ENCODE assay signal across 32 cellular contexts in the genomic region with DNA sequence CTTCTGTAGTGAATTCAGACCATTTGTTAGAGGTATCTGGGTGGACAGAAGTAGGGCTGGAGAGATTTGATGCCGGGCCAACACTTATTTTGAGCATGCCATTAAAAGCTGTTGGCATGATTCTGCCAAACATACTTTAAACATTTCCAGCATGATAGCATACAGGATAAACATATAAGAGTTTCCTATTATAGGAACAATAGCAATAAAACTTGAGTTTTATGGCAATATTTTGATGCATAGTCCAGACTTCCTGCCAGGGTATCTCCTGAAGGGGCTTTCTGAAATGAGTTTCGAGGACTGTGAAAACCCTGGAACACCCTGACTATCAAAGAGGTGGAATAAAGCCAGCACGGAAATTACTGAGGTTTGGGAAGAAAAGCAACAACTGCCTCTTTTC.
DNase-seq lines count a peak whose midpoint lies in the region; ATAC-seq and TF ChIP-seq lines count a peak whose summit lies in the region.
"Had no signal": no experiment of that assay in that cellular context is flagged by ENCODE, and none has a peak within 500 bp of the region (broad histone marks: within the 10 kb centered on the region; RNA-seq: fewer than 3 reads in every experiment).

No MANE protein-coding gene starts in this region.

- no peaks in the 10 kb centered on the region for H3K27me3 Mint-ChIP-seq in GM23338 (ENCODE audit: insufficient read depth, low read depth, poor library complexity)
- H3K27me3 Mint-ChIP-seq: activated naive CD4-positive, alpha-beta T cell treated with anti-CD3 and anti-CD28 coated beads, Interleukin-2, amount 10 ng/mL, durations not matched to agents 7 days and 5 days had no signal

- H2AFZ ChIP-seq in GM23338 (0 out of 2 replicates have a peak overlapping the region, but pooled peaks have one; percentile 50), hepatocyte (no peak overlapping the region)

- H3K4me3 Mint-ChIP-seq in GM23338, result no peak overlapping the region
- H3K4me3 Mint-ChIP-seq: activated naive CD4-positive, alpha-beta T cell treated with anti-CD3 and anti-CD28 coated beads, Interleukin-2, amount 10 ng/mL, durations not matched to agents 7 days and 5 days; natural killer cell had no signal

- no peaks in the 10 kb centered on the region for H3F3A ChIP-seq in GM23338 (replicated peaks; ENCODE audit: low read depth)

- intact Hi-C loops in left lung (cut with DNase I), result no loop called here

- 42% methylated on average over 3 of the region's 3 CpGs for WGBS in hepatocyte (ENCODE audit: low lambda C conversion rate, missing lambda C conversion rate)

- H3K4me2 ChIP-seq in GM23338, result no peak overlapping the region
- H3K4me2 ChIP-seq in hepatocyte, result no peak overlapping the region

- H3K27me3 ChIP-seq in BJ (ENCODE audit: control insufficient read depth, insufficient read depth, low read length) (no peaks in the 10 kb centered on the region), GM23338 (ENCODE audit: insufficient read depth) (no peaks in the 10 kb centered on the region), left lung (no peaks in the 10 kb centered on the region), hepatocyte (no peaks in the 10 kb centered on the region)
- H3K27me3 ChIP-seq: heart left ventricle, suprapubic skin, upper lobe of left lung had no signal

- POLR2A ChIA-PET in BJ (lab: Charles Lee) (no interaction called here), RWPE1 (lab: Yijun Ruan, JAX; ENCODE audit: low non-redundant PET) (no interaction called here)

- H3K79me2 ChIP-seq in GM23338 (replicated peaks; ENCODE audit: insufficient read depth), result no peaks in the 10 kb centered on the region
- no peaks in the 10 kb centered on the region for H3K79me2 ChIP-seq in hepatocyte

- H3K27ac Mint-ChIP-seq in GM23338, result no peak overlapping the region
- H3K27ac Mint-ChIP-seq: activated naive CD4-positive, alpha-beta T cell treated with anti-CD3 and anti-CD28 coated beads, Interleukin-2, amount 10 ng/mL, durations not matched to agents 7 days and 5 days; natural killer cell had no signal

- H3K4me3 ChIP-seq in BJ (ENCODE audit: low read depth, low read length), result no peak overlapping the region
- no peak overlapping the region for H3K4me3 ChIP-seq in GM23338
- H3K4me3 ChIP-seq in left lung, result no peak overlapping the region
- H3K4me3 ChIP-seq in hepatocyte, result no peak overlapping the region
- H3K4me3 ChIP-seq: K562, lung, mucosa of descending colon, psoas muscle, skin epidermis, suprapubic skin, upper lobe of left lung had no signal

- H3K4me1 ChIP-seq in GM23338 (ENCODE audit: insufficient read depth) (no peaks in the 10 kb centered on the region), left lung (no peaks in the 10 kb centered on the region), hepatocyte (ENCODE audit: insufficient read depth) (no peaks in the 10 kb centered on the region)
- H3K4me1 ChIP-seq: Caco-2, heart left ventricle, psoas muscle, suprapubic skin, upper lobe of left lung had no signal

- DNase-seq in BJ (ENCODE audit: low read depth) (peak; percentile 1), GM23338 (ENCODE audit: low spot score) (no peak), cerebellum (ENCODE audit: low spot score) (peak; percentile 48), left lung (no peak), hepatocyte (ENCODE audit: low spot score) (no peak), RWPE1 (ENCODE audit: low spot score) (no peak), GM10266 (ENCODE audit: extremely low spot score) (no peak)
- DNase-seq in stimulated activated CD8-positive, alpha-beta memory T cell treated with anti-CD3 and anti-CD28 coated beads, Interleukin-4, amount 100 ng/mL, for 48 hours, result no peak
- DNase-seq: activated CD4-positive, alpha-beta T cell treated with anti-CD3 and anti-CD28 coated beads, Interleukin-2, amount 50 U/mL, for 48 hours; activated CD4-positive, CD25-positive, alpha-beta regulatory T cell treated with anti-CD3 and anti-CD28 coated beads, Interleukin-2, amount 50 U/mL, for 72 hours; activated naive CD4-positive, alpha-beta T cell treated with anti-CD3 and anti-CD28 coated beads, Interleukin-2, amount 10 ng/mL, durations not matched to agents 7 days and 5 days; amniotic stem cell; Caco-2; effector CD4-positive, alpha-beta T cell; GOT3; heart left ventricle; mucosa of descending colon; natural killer cell; NCI-H1105 treated with DMSO at 0.1 percent for 48 hours; NCI-H187 treated with DMSO at 0.1 percent for 48 hours; NCI-H2171; NCI-H510A treated with DMSO at 0.1 percent for 48 hours; occipital lobe; OCI-M1; psoas muscle; stimulated activated naive CD4-positive, alpha-beta T cell treated with Interleukin-2 at 50 U/mL for 16 hours; upper lobe of left lung had no signal

- no peak overlapping the region for H3K27ac ChIP-seq in GM23338 (ENCODE audit: low read depth)
- H3K27ac ChIP-seq in left lung, result no peak overlapping the region
- no peak overlapping the region for H3K27ac ChIP-seq in hepatocyte
- no peak overlapping the region for H3K27ac ChIP-seq in RWPE1
- H3K27ac ChIP-seq: epithelial cell of prostate, psoas muscle, skin epidermis, suprapubic skin, upper lobe of left lung had no signal

- H3K36me3 ChIP-seq in BJ (ENCODE audit: control insufficient read depth, insufficient read depth, low read length) (no peaks in the 10 kb centered on the region), GM23338 (ENCODE audit: insufficient read depth) (no peaks in the 10 kb centered on the region), left lung (no peaks in the 10 kb centered on the region), hepatocyte (replicated peaks; ENCODE audit: insufficient read depth, low read depth) (no peaks in the 10 kb centered on the region)
- H3K36me3 ChIP-seq: heart left ventricle, suprapubic skin, upper lobe of left lung had no signal

- H3K36me3 Mint-ChIP-seq in GM23338 (ENCODE audit: low read depth), result no peaks in the 10 kb centered on the region
- H3K36me3 Mint-ChIP-seq: activated naive CD4-positive, alpha-beta T cell treated with anti-CD3 and anti-CD28 coated beads, Interleukin-2, amount 10 ng/mL, durations not matched to agents 7 days and 5 days; natural killer cell had no signal

- H3K4me1 Mint-ChIP-seq in GM23338, result no peaks in the 10 kb centered on the region
- H3K4me1 Mint-ChIP-seq: activated naive CD4-positive, alpha-beta T cell treated with anti-CD3 and anti-CD28 coated beads, Interleukin-2, amount 10 ng/mL, durations not matched to agents 7 days and 5 days; natural killer cell had no signal

- no peaks in the 10 kb centered on the region for H3K9me3 ChIP-seq in left lung
- no peaks in the 10 kb centered on the region for H3K9me3 ChIP-seq in hepatocyte (ENCODE audit: low read depth)
- H3K9me3 ChIP-seq: Caco-2, heart left ventricle, mucosa of descending colon, psoas muscle, upper lobe of left lung had no signal

- H4K20me1 ChIP-seq in GM23338 (replicated peaks; ENCODE audit: insufficient read depth) (no peaks in the 10 kb centered on the region), hepatocyte (ENCODE audit: insufficient read depth, poor library complexity, severe bottlenecking) (no peaks in the 10 kb centered on the region)

- TF ChIP-seq CTCF in BJ (IDR thresholded peaks at IDR 0.05; ENCODE audit: insufficient read depth, low read depth, low read length), result no peak
- no peak for TF ChIP-seq CTCF in GM23338 (conservative IDR thresholded peaks at IDR 0.05; ENCODE audit: low read depth in 2 of 2)
- TF ChIP-seq CTCF in left lung (IDR thresholded peaks at IDR 0.05), result no peak
- TF ChIP-seq CTCF in hepatocyte (IDR thresholded peaks at IDR 0.05; ENCODE audit: poor library complexity), result no peak
- no peak for TF ChIP-seq CTCF in RWPE1 (conservative IDR thresholded peaks at IDR 0.05; ENCODE audit: low read depth)
- TF ChIP-seq CTCF in GM10266 (IDR thresholded peaks at IDR 0.05; ENCODE audit: control insufficient read depth, insufficient read depth, low read depth, missing control alignments), result no peak

- H3K9me2 ChIP-seq in GM23338 (ENCODE audit: insufficient read depth), result no peaks in the 10 kb centered on the region
- no peaks in the 10 kb centered on the region for H3K9me2 ChIP-seq in hepatocyte (replicated peaks; ENCODE audit: insufficient read depth)

- ATAC-seq in GM23338, result no peak
- peak; percentile 22 for ATAC-seq in left lung
- ATAC-seq: K562, mucosa of descending colon, natural killer cell, psoas muscle had no signal

- CTCF ChIA-PET in BJ (lab: Yijun Ruan, JAX), result no interaction called here
- CTCF ChIA-PET in RWPE1 (lab: Yijun Ruan, JAX), result no interaction called here

- no peaks in the 10 kb centered on the region for H3K9me3 Mint-ChIP-seq in GM23338

TF ChIP-seq in GM23338, 12 proteins besides CTCF, POLR2A, EP300 and RAD21 (continues in another document):
- TF ChIP-seq, protein P1, sequence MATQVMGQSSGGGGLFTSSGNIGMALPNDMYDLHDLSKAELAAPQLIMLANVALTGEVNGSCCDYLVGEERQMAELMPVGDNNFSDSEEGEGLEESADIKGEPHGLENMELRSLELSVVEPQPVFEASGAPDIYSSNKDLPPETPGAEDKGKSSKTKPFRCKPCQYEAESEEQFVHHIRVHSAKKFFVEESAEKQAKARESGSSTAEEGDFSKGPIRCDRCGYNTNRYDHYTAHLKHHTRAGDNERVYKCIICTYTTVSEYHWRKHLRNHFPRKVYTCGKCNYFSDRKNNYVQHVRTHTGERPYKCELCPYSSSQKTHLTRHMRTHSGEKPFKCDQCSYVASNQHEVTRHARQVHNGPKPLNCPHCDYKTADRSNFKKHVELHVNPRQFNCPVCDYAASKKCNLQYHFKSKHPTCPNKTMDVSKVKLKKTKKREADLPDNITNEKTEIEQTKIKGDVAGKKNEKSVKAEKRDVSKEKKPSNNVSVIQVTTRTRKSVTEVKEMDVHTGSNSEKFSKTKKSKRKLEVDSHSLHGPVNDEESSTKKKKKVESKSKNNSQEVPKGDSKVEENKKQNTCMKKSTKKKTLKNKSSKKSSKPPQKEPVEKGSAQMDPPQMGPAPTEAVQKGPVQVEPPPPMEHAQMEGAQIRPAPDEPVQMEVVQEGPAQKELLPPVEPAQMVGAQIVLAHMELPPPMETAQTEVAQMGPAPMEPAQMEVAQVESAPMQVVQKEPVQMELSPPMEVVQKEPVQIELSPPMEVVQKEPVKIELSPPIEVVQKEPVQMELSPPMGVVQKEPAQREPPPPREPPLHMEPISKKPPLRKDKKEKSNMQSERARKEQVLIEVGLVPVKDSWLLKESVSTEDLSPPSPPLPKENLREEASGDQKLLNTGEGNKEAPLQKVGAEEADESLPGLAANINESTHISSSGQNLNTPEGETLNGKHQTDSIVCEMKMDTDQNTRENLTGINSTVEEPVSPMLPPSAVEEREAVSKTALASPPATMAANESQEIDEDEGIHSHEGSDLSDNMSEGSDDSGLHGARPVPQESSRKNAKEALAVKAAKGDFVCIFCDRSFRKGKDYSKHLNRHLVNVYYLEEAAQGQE (IDR thresholded peaks at IDR 0.05; ENCODE audit: unreplicated experiment), result no peak
- TF ChIP-seq, protein P2, sequence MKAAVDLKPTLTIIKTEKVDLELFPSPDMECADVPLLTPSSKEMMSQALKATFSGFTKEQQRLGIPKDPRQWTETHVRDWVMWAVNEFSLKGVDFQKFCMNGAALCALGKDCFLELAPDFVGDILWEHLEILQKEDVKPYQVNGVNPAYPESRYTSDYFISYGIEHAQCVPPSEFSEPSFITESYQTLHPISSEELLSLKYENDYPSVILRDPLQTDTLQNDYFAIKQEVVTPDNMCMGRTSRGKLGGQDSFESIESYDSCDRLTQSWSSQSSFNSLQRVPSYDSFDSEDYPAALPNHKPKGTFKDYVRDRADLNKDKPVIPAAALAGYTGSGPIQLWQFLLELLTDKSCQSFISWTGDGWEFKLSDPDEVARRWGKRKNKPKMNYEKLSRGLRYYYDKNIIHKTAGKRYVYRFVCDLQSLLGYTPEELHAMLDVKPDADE (IDR thresholded peaks at IDR 0.05), result no peak

Comparison
In these comparisons a context has a peak if more than half of its experiments do, and no peak if none do; other contexts are left out.
1. DNase-seq: peak in BJ (single experiment) and cerebellum (single experiment); none in GM23338 (single experiment), left lung (0 of 2), hepatocyte (single experiment), RWPE1 (single experiment), GM10266 (single experiment) and stimulated activated CD8-positive, alpha-beta memory T cell treated with anti-CD3 and anti-CD28 coated beads, Interleukin-4, amount 100 ng/mL, for 48 hours (single experiment).